Comparison of ENCODE assay signal across 1 cellular context in the genomic region with DNA sequence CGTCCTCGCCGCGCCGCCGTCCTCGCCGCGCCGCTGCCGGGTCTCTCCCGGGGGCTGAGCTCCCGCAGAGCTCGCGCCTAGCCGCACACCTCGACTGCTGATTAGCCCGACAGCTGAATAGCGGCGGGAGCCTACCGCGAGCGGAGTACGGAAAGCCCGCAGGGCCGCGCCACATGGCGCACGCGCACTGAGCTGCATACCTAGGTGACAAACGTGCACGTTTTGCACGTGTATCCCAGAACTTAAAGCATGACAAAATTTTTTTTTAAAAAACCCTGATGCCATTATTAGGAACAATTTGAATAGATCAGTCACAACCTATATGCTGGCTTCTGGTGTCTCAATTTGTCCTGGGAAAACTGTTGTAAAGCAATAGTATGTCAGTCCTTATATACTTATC.
TF ChIP-seq lines count a peak whose summit lies in the region.

A gene with protein sequence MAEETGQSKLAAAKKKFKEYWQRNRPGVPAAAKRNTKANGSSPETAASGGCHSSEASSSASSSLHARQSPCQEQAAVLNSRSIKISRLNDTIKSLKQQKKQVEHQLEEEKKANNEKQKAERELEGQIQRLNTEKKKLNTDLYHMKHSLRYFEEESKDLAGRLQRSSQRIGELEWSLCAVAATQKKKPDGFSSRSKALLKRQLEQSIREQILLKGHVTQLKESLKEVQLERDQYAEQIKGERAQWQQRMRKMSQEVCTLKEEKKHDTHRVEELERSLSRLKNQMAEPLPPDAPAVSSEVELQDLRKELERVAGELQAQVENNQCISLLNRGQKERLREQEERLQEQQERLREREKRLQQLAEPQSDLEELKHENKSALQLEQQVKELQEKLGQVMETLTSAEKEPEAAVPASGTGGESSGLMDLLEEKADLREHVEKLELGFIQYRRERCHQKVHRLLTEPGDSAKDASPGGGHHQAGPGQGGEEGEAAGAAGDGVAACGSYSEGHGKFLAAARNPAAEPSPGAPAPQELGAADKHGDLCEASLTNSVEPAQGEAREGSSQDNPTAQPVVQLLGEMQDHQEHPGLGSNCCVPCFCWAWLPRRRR (minus strand): TSS at position 122 of the 400 bp plus-strand sequence. CDS start 48,117 bp downstream, outside the sequence.

TF ChIP-seq in HepG2, 621 proteins besides CTCF, POLR2A, EP300 and RAD21 (continued from another document and continues in another):
- TF ChIP-seq RBM39 (IDR thresholded peaks at IDR 0.05; ENCODE audit: low read depth, low read length, poor library complexity, severe bottlenecking) (no peak), ZNF326 (CRISPR knock-in tag; IDR thresholded peaks at IDR 0.05; ENCODE audit: borderline replicate concordance) (no peak), ATF1 (CRISPR knock-in tag; IDR thresholded peaks at IDR 0.05) (no peak), RELA (CRISPR knock-in tag; IDR thresholded peaks at IDR 0.05) (no peak), CCAR2 (optimal IDR thresholded peaks at IDR 0.05; ENCODE audit: low read depth, low read length) (no peak), ZBTB7A (CRISPR knock-in tag; IDR thresholded peaks at IDR 0.05) (no peak), RFXANK (CRISPR knock-in tag; IDR thresholded peaks at IDR 0.05) (no peak), ZNF33A (CRISPR knock-in tag; IDR thresholded peaks at IDR 0.05; ENCODE audit: borderline replicate concordance) (no peak), ZFY (CRISPR knock-in tag; IDR thresholded peaks at IDR 0.05) (peak; percentile 53; the same call in 1 of the 2 replicates), CEBPG (CRISPR knock-in tag; IDR thresholded peaks at IDR 0.05) (no peak), CHCHD3 (CRISPR knock-in tag; IDR thresholded peaks at IDR 0.05) (no peak), ZNF264 (CRISPR knock-in tag; IDR thresholded peaks at IDR 0.05) (peak; percentile 81), GTF2F1 (IDR thresholded peaks at IDR 0.05; ENCODE audit: low read length) (no peak), GZF1 (CRISPR knock-in tag; IDR thresholded peaks at IDR 0.05) (no peak), HNRNPH1 (optimal IDR thresholded peaks at IDR 0.05; ENCODE audit: low read depth, low read length) (no peak), SALL1 (CRISPR knock-in tag; IDR thresholded peaks at IDR 0.05) (peak; percentile 69), TBX3 (IDR thresholded peaks at IDR 0.05; ENCODE audit: borderline replicate concordance) (no peak), ZNF225 (CRISPR knock-in tag; IDR thresholded peaks at IDR 0.05) (no peak)
- TF ChIP-seq, protein P1, sequence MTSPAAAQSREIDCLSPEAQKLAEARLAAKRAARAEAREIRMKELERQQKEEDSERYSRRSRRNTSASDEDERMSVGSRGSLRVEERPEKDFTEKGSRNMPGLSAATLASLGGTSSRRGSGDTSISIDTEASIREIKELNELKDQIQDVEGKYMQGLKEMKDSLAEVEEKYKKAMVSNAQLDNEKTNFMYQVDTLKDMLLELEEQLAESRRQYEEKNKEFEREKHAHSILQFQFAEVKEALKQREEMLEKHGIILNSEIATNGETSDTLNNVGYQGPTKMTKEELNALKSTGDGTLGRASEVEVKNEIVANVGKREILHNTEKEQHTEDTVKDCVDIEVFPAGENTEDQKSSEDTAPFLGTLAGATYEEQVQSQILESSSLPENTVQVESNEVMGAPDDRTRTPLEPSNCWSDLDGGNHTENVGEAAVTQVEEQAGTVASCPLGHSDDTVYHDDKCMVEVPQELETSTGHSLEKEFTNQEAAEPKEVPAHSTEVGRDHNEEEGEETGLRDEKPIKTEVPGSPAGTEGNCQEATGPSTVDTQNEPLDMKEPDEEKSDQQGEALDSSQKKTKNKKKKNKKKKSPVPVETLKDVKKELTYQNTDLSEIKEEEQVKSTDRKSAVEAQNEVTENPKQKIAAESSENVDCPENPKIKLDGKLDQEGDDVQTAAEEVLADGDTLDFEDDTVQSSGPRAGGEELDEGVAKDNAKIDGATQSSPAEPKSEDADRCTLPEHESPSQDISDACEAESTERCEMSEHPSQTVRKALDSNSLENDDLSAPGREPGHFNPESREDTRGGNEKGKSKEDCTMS (CRISPR knock-in tag; conservative IDR thresholded peaks at IDR 0.05), result no peak
- TF ChIP-seq, protein P2, sequence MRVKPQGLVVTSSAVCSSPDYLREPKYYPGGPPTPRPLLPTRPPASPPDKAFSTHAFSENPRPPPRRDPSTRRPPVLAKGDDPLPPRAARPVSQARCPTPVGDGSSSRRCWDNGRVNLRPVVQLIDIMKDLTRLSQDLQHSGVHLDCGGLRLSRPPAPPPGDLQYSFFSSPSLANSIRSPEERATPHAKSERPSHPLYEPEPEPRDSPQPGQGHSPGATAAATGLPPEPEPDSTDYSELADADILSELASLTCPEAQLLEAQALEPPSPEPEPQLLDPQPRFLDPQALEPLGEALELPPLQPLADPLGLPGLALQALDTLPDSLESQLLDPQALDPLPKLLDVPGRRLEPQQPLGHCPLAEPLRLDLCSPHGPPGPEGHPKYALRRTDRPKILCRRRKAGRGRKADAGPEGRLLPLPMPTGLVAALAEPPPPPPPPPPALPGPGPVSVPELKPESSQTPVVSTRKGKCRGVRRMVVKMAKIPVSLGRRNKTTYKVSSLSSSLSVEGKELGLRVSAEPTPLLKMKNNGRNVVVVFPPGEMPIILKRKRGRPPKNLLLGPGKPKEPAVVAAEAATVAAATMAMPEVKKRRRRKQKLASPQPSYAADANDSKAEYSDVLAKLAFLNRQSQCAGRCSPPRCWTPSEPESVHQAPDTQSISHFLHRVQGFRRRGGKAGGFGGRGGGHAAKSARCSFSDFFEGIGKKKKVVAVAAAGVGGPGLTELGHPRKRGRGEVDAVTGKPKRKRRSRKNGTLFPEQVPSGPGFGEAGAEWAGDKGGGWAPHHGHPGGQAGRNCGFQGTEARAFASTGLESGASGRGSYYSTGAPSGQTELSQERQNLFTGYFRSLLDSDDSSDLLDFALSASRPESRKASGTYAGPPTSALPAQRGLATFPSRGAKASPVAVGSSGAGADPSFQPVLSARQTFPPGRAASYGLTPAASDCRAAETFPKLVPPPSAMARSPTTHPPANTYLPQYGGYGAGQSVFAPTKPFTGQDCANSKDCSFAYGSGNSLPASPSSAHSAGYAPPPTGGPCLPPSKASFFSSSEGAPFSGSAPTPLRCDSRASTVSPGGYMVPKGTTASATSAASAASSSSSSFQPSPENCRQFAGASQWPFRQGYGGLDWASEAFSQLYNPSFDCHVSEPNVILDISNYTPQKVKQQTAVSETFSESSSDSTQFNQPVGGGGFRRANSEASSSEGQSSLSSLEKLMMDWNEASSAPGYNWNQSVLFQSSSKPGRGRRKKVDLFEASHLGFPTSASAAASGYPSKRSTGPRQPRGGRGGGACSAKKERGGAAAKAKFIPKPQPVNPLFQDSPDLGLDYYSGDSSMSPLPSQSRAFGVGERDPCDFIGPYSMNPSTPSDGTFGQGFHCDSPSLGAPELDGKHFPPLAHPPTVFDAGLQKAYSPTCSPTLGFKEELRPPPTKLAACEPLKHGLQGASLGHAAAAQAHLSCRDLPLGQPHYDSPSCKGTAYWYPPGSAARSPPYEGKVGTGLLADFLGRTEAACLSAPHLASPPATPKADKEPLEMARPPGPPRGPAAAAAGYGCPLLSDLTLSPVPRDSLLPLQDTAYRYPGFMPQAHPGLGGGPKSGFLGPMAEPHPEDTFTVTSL (CRISPR knock-in tag; IDR thresholded peaks at IDR 0.05; ENCODE audit: borderline replicate concordance), result no peak
- TF ChIP-seq, protein P3, sequence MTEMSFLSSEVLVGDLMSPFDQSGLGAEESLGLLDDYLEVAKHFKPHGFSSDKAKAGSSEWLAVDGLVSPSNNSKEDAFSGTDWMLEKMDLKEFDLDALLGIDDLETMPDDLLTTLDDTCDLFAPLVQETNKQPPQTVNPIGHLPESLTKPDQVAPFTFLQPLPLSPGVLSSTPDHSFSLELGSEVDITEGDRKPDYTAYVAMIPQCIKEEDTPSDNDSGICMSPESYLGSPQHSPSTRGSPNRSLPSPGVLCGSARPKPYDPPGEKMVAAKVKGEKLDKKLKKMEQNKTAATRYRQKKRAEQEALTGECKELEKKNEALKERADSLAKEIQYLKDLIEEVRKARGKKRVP (CRISPR knock-in tag; IDR thresholded peaks at IDR 0.05), result peak in 1 of 2 experiments; percentile 32; a peak in 1 of 4 replicates
- TF ChIP-seq, protein P4, sequence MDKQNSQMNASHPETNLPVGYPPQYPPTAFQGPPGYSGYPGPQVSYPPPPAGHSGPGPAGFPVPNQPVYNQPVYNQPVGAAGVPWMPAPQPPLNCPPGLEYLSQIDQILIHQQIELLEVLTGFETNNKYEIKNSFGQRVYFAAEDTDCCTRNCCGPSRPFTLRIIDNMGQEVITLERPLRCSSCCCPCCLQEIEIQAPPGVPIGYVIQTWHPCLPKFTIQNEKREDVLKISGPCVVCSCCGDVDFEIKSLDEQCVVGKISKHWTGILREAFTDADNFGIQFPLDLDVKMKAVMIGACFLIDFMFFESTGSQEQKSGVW (CRISPR knock-in tag; IDR thresholded peaks at IDR 0.05; ENCODE audit: borderline replicate concordance), result no peak
- TF ChIP-seq, protein P5, sequence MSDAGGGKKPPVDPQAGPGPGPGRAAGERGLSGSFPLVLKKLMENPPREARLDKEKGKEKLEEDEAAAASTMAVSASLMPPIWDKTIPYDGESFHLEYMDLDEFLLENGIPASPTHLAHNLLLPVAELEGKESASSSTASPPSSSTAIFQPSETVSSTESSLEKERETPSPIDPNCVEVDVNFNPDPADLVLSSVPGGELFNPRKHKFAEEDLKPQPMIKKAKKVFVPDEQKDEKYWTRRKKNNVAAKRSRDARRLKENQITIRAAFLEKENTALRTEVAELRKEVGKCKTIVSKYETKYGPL (CRISPR knock-in tag; IDR thresholded peaks at IDR 0.05), result peak; percentile 88
- TF ChIP-seq, protein P6, sequence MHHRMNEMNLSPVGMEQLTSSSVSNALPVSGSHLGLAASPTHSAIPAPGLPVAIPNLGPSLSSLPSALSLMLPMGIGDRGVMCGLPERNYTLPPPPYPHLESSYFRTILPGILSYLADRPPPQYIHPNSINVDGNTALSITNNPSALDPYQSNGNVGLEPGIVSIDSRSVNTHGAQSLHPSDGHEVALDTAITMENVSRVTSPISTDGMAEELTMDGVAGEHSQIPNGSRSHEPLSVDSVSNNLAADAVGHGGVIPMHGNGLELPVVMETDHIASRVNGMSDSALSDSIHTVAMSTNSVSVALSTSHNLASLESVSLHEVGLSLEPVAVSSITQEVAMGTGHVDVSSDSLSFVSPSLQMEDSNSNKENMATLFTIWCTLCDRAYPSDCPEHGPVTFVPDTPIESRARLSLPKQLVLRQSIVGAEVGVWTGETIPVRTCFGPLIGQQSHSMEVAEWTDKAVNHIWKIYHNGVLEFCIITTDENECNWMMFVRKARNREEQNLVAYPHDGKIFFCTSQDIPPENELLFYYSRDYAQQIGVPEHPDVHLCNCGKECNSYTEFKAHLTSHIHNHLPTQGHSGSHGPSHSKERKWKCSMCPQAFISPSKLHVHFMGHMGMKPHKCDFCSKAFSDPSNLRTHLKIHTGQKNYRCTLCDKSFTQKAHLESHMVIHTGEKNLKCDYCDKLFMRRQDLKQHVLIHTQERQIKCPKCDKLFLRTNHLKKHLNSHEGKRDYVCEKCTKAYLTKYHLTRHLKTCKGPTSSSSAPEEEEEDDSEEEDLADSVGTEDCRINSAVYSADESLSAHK (CRISPR knock-in tag; IDR thresholded peaks at IDR 0.05; ENCODE audit: borderline replicate concordance), result no peak
- TF ChIP-seq, protein P7, sequence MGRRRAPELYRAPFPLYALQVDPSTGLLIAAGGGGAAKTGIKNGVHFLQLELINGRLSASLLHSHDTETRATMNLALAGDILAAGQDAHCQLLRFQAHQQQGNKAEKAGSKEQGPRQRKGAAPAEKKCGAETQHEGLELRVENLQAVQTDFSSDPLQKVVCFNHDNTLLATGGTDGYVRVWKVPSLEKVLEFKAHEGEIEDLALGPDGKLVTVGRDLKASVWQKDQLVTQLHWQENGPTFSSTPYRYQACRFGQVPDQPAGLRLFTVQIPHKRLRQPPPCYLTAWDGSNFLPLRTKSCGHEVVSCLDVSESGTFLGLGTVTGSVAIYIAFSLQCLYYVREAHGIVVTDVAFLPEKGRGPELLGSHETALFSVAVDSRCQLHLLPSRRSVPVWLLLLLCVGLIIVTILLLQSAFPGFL (CRISPR knock-in tag; IDR thresholded peaks at IDR 0.05), result no peak
- TF ChIP-seq, protein P8, sequence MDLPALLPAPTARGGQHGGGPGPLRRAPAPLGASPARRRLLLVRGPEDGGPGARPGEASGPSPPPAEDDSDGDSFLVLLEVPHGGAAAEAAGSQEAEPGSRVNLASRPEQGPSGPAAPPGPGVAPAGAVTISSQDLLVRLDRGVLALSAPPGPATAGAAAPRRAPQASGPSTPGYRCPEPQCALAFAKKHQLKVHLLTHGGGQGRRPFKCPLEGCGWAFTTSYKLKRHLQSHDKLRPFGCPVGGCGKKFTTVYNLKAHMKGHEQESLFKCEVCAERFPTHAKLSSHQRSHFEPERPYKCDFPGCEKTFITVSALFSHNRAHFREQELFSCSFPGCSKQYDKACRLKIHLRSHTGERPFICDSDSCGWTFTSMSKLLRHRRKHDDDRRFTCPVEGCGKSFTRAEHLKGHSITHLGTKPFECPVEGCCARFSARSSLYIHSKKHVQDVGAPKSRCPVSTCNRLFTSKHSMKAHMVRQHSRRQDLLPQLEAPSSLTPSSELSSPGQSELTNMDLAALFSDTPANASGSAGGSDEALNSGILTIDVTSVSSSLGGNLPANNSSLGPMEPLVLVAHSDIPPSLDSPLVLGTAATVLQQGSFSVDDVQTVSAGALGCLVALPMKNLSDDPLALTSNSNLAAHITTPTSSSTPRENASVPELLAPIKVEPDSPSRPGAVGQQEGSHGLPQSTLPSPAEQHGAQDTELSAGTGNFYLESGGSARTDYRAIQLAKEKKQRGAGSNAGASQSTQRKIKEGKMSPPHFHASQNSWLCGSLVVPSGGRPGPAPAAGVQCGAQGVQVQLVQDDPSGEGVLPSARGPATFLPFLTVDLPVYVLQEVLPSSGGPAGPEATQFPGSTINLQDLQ (CRISPR knock-in tag; IDR thresholded peaks at IDR 0.05), result no peak
- TF ChIP-seq, protein P9, sequence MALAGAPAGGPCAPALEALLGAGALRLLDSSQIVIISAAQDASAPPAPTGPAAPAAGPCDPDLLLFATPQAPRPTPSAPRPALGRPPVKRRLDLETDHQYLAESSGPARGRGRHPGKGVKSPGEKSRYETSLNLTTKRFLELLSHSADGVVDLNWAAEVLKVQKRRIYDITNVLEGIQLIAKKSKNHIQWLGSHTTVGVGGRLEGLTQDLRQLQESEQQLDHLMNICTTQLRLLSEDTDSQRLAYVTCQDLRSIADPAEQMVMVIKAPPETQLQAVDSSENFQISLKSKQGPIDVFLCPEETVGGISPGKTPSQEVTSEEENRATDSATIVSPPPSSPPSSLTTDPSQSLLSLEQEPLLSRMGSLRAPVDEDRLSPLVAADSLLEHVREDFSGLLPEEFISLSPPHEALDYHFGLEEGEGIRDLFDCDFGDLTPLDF (CRISPR knock-in tag; IDR thresholded peaks at IDR 0.05), result 0 out of 2 replicates have a peak, but pooled peaks have one; percentile 53
- TF ChIP-seq, protein P10, sequence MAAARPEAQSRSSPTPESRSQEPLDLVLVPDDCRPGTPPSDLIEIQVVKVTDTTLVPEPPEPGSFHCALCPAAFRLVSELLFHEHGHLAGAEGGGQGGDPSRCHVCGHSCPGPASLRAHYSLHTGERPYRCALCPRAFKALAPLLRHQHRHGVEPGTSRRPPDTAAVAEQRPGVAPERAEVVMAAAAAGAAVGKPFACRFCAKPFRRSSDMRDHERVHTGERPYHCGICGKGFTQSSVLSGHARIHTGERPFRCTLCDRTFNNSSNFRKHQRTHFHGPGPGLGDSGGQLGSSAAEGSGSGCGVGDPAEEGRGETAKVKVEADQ (CRISPR knock-in tag; IDR thresholded peaks at IDR 0.05; ENCODE audit: borderline replicate concordance), result 0 out of 2 replicates have a peak, but pooled peaks have one; percentile 45
